Comparison of ENCODE assay signal across 1 cellular context in genomic region chr16:5117300-5118087, GRCh38.
A peak's percentile ranks its signal among the peaks of the same experiment; 100 is the strongest.
TF ChIP-seq lines count a peak whose summit lies in the region.

No MANE protein-coding gene starts in this region.

TF ChIP-seq in GM12878, 131 proteins besides CTCF, POLR2A, EP300 and RAD21:
- peak in 1 of 2 experiments; percentile 20; a peak in 1 of 4 replicates for TF ChIP-seq BHLHE40 (IDR thresholded peaks at IDR 0.05; ENCODE audit: borderline replicate concordance in 1 of 2, low read depth in 2 of 2, low read length in 1 of 2)
- TF ChIP-seq, protein P1, sequence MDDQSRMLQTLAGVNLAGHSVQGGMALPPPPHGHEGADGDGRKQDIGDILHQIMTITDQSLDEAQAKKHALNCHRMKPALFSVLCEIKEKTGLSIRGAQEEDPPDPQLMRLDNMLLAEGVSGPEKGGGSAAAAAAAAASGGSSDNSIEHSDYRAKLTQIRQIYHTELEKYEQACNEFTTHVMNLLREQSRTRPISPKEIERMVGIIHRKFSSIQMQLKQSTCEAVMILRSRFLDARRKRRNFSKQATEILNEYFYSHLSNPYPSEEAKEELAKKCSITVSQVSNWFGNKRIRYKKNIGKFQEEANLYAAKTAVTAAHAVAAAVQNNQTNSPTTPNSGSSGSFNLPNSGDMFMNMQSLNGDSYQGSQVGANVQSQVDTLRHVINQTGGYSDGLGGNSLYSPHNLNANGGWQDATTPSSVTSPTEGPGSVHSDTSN (IDR thresholded peaks at IDR 0.05; ENCODE audit: insufficient replicate concordance, low read depth, low read length): peak; percentile 56
- peak; percentile 34; the same call in 1 of the 2 replicates for TF ChIP-seq RUNX3 (IDR thresholded peaks at IDR 0.05; ENCODE audit: low read length)
- peak; percentile 35; the same call in 1 of the 2 replicates for TF ChIP-seq PKNOX1 (IDR thresholded peaks at IDR 0.05)
